In genomic region chr3:7547826-7548225, GRCh38 we compare ENCODE assay signal across 19 cellular contexts.
DNase-seq lines count a peak whose midpoint lies in the region; ATAC-seq and TF ChIP-seq lines count a peak whose summit lies in the region.
"Had no signal": no experiment of that assay in that cellular context is flagged by ENCODE, and none has a peak within 500 bp of the region (broad histone marks: within the 10 kb centered on the region; RNA-seq: fewer than 3 reads in every experiment).

No MANE protein-coding gene starts in this region.

- H3K4me3 ChIP-seq in heart right ventricle: no peak overlapping the region
- no peak overlapping the region for H3K4me3 ChIP-seq in epithelial cell of esophagus (ENCODE audit: low read length)
- H3K4me3 ChIP-seq in aorta (ENCODE audit: low read length in 2 of 2): no peak overlapping the region
- H3K4me3 ChIP-seq: A549; BLaER1 treated with 17β-estradiol and CSF1 and Interleukin-3, amounts not matched to agents 10 nM and 100 nM had no signal

- ATAC-seq in left cardiac atrium (peak in 1 of 2 donors; percentile 55), heart right ventricle (no peak), aorta (ENCODE audit: low FRiP score) (peak; percentile 61)
- ATAC-seq in activated CD8-positive, alpha-beta T cell treated with anti-CD3 and anti-CD28 coated beads for 36 hours: no peak
- ATAC-seq: A549; CD8-positive, alpha-beta T cell had no signal

- H3K27ac ChIP-seq in heart right ventricle: no peak overlapping the region
- H3K27ac ChIP-seq in aorta (ENCODE audit: low read depth in 1 of 2, low read length in 2 of 2): no peak overlapping the region
- H3K27ac ChIP-seq: 22Rv1; A549; BLaER1 treated with 17β-estradiol and CSF1 and Interleukin-3, amounts not matched to agents 10 nM and 100 nM; C4-2B had no signal

- no peak for TF ChIP-seq CTCF in heart right ventricle (IDR thresholded peaks at IDR 0.05)
- no peak for TF ChIP-seq CTCF in epithelial cell of esophagus (IDR thresholded peaks at IDR 0.05; ENCODE audit: insufficient read depth, low read depth, low read length, missing control alignments)
- no peak for TF ChIP-seq CTCF in activated CD8-positive, alpha-beta T cell treated with anti-CD3 and anti-CD28 coated beads for 36 hours (IDR thresholded peaks at IDR 0.05)

- POLR2A ChIA-PET in activated CD8-positive, alpha-beta T cell treated with anti-CD3 and anti-CD28 coated beads for 36 hours (lab: Charles Lee): no interaction called here

- H3K36me3 ChIP-seq in heart right ventricle: no peaks in the 10 kb centered on the region
- no peaks in the 10 kb centered on the region for H3K36me3 ChIP-seq in aorta (ENCODE audit: control insufficient read depth in 1 of 2, insufficient read depth in 2 of 2, low read length in 1 of 2)

- 84 to 89% methylated on average over 1 of the region's 1 CpG for WGBS in heart right ventricle, 2 donors
- 93 to 100% methylated on average over 1 of the region's 1 CpG for WGBS in aorta, 2 donors

- peaks cover 3% of the 10 kb centered on the region for H3K9me3 Mint-ChIP-seq in activated CD8-positive, alpha-beta T cell treated with anti-CD3 and anti-CD28 coated beads for 36 hours

- H3K9me3 ChIP-seq in heart right ventricle (peaks cover 0 to 23% (median 6%) of the 10 kb centered on the region in 11 donors), aorta (ENCODE audit: control insufficient read depth, low read length) (peaks cover 2% of the 10 kb centered on the region)
- H3K9me3 ChIP-seq: A549, Caco-2 had no signal

- H3K27me3 ChIP-seq in heart right ventricle (no peaks in the 10 kb centered on the region), aorta (ENCODE audit: control insufficient read depth in 1 of 2, insufficient read depth in 2 of 2, low read length in 1 of 2) (no peaks in the 10 kb centered on the region)
- H3K27me3 ChIP-seq: BLaER1 treated with 17β-estradiol and CSF1 and Interleukin-3, amounts not matched to agents 10 nM and 100 nM had no signal

- no peak overlapping the region for H3K27ac Mint-ChIP-seq in activated CD8-positive, alpha-beta T cell treated with anti-CD3 and anti-CD28 coated beads for 36 hours
- H3K27ac Mint-ChIP-seq: B cell; CD4-positive, alpha-beta T cell; CD8-positive, alpha-beta T cell had no signal

- peak; percentile 25 for DNase-seq in left cardiac atrium
- no peak for DNase-seq in heart right ventricle
- peak; percentile 4 for DNase-seq in epithelial cell of esophagus (ENCODE audit: low read depth)
- peak; percentile 77 for DNase-seq in posterior vena cava (ENCODE audit: low spot score)
- DNase-seq in aorta: peak in 1 of 2 donors; percentile 55
- no peak for DNase-seq in NCI-H2107 treated with DMSO at 0.1 percent for 48 hours (lab: John Stamatoyannopoulos, UW; ENCODE audit: unreplicated experiment)
- no peak for DNase-seq in activated CD8-positive, alpha-beta T cell treated with anti-CD3 and anti-CD28 coated beads for 36 hours
- DNase-seq: AML-193; Caco-2; Calu3; CD4-positive, alpha-beta T cell; CD8-positive, alpha-beta T cell; DMS79 treated with DMSO at 0.1 percent for 48 hours; GF-D8 had no signal

- H3K4me3 Mint-ChIP-seq in activated CD8-positive, alpha-beta T cell treated with anti-CD3 and anti-CD28 coated beads for 36 hours: no peak overlapping the region
- H3K4me3 Mint-ChIP-seq: B cell; CD4-positive, alpha-beta T cell; CD8-positive, alpha-beta T cell had no signal

- no peaks in the 10 kb centered on the region for H3K27me3 Mint-ChIP-seq in activated CD8-positive, alpha-beta T cell treated with anti-CD3 and anti-CD28 coated beads for 36 hours
- H3K27me3 Mint-ChIP-seq: B cell; CD4-positive, alpha-beta T cell had no signal

- H3K36me3 Mint-ChIP-seq in activated CD8-positive, alpha-beta T cell treated with anti-CD3 and anti-CD28 coated beads for 36 hours (ENCODE audit: low read depth): no peaks in the 10 kb centered on the region
- H3K36me3 Mint-ChIP-seq: CD8-positive, alpha-beta T cell had no signal

- intact Hi-C loops in left cardiac atrium (cut with DNase I): loop anchor here (5.0 to 10.0 kb wide), 4 partner anchors 261 to 553 kb away; no protein-coding TSS in a partner anchor
- intact Hi-C loops in heart right ventricle (cut with DNase I): loop anchor here in 5 of 10 donors (2.0 to 10.0 kb wide), 4 partner anchors 256 to 263 kb away; no protein-coding TSS in a partner anchor
- intact Hi-C loops in posterior vena cava (cut with DNase I): no loop called here
- intact Hi-C loops in aorta (cut with DNase I): no loop called here
- intact Hi-C loops in activated CD8-positive, alpha-beta T cell treated with anti-CD3 and anti-CD28 coated beads for 36 hours (cut with micrococcal nuclease): no loop called here

- H3K4me1 Mint-ChIP-seq in activated CD8-positive, alpha-beta T cell treated with anti-CD3 and anti-CD28 coated beads for 36 hours (ENCODE audit: low read depth): no peaks in the 10 kb centered on the region
- H3K4me1 Mint-ChIP-seq: B cell had no signal

- peaks cover 0 to 7% (median 0%) of the 10 kb centered on the region in 9 donors for H3K4me1 ChIP-seq in heart right ventricle
- peaks cover 0 to 4% of the 10 kb centered on the region in 2 donors for H3K4me1 ChIP-seq in aorta (ENCODE audit: control insufficient read depth in 1 of 2, insufficient read depth in 2 of 2, low read length in 2 of 2)
- H3K4me1 ChIP-seq: A549; BLaER1 treated with 17β-estradiol and CSF1 and Interleukin-3, amounts not matched to agents 10 nM and 100 nM; Caco-2 had no signal

- CTCF ChIA-PET in activated CD8-positive, alpha-beta T cell treated with anti-CD3 and anti-CD28 coated beads for 36 hours (lab: Charles Lee): no interaction called here

Comparison
In these comparisons a context has a peak if more than half of its experiments do, and no peak if none do; other contexts are left out.
1. DNase-seq: peak in left cardiac atrium (single experiment), epithelial cell of esophagus (single experiment) and posterior vena cava (single experiment); none in heart right ventricle (0 of 2), NCI-H2107 treated with DMSO at 0.1 percent for 48 hours (single experiment) and activated CD8-positive, alpha-beta T cell treated with anti-CD3 and anti-CD28 coated beads for 36 hours (single experiment).
2. intact Hi-C loops: an anchor here in left cardiac atrium (5.0 to 10.0 kb wide); none called in posterior vena cava, aorta and activated CD8-positive, alpha-beta T cell treated with anti-CD3 and anti-CD28 coated beads for 36 hours.